Comparison of ENCODE assay signal across 1 cellular context in the genomic region with DNA sequence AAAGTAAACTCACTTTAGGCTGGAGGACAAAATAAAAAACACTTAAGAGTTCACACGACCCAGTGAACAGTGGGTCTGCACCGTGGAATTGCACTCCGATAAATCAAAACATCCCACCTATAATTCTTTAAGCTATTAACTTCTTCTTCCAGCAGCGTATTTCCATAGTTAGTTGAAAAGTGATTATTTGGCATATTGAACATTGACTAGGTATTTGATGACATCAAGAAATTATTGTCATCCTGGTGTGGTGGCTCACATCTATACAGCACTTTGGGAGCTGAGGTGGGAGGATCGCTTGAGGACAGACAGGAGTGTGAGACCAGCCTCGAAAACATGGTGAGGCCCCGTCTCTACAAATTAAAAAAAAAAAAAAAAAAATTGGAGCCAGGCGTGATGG.
TF ChIP-seq lines count a peak whose summit lies in the region.

No MANE protein-coding gene starts in this region.

TF ChIP-seq in WTC11, 78 proteins besides CTCF, POLR2A, EP300 and RAD21:
- TF ChIP-seq MXD4 (CRISPR knock-in tag; IDR thresholded peaks at IDR 0.05; ENCODE audit: borderline replicate concordance) (no peak), NFE2L1 (CRISPR knock-in tag; IDR thresholded peaks at IDR 0.05) (no peak), JUN (CRISPR knock-in tag; IDR thresholded peaks at IDR 0.05) (no peak), ZNF416 (CRISPR knock-in tag; IDR thresholded peaks at IDR 0.05) (no peak), NFATC4 (CRISPR knock-in tag; IDR thresholded peaks at IDR 0.05) (no peak), ZNF263 (CRISPR knock-in tag; IDR thresholded peaks at IDR 0.05; ENCODE audit: low read depth) (no peak), PRRX2 (CRISPR knock-in tag; IDR thresholded peaks at IDR 0.05) (no peak), NR3C1 (CRISPR knock-in tag; conservative IDR thresholded peaks at IDR 0.05; ENCODE audit: low read depth) (no peak), GABPB1 (CRISPR knock-in tag; IDR thresholded peaks at IDR 0.05) (no peak), SMAD3 (CRISPR knock-in tag; IDR thresholded peaks at IDR 0.05; ENCODE audit: borderline replicate concordance) (no peak), ZNF232 (CRISPR knock-in tag; IDR thresholded peaks at IDR 0.05) (no peak), ZNF317 (CRISPR knock-in tag; IDR thresholded peaks at IDR 0.05; ENCODE audit: borderline replicate concordance, low read depth) (no peak), RORB (CRISPR knock-in tag; IDR thresholded peaks at IDR 0.05) (no peak)
- TF ChIP-seq, protein P1, sequence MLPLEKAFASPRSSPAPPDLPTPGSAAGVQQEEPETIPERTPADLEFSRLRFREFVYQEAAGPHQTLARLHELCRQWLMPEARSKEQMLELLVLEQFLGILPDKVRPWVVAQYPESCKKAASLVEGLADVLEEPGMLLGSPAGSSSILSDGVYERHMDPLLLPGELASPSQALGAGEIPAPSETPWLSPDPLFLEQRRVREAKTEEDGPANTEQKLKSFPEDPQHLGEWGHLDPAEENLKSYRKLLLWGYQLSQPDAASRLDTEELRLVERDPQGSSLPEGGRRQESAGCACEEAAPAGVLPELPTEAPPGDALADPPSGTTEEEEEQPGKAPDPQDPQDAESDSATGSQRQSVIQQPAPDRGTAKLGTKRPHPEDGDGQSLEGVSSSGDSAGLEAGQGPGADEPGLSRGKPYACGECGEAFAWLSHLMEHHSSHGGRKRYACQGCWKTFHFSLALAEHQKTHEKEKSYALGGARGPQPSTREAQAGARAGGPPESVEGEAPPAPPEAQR (CRISPR knock-in tag; IDR thresholded peaks at IDR 0.05): no peak
- TF ChIP-seq, protein P2, sequence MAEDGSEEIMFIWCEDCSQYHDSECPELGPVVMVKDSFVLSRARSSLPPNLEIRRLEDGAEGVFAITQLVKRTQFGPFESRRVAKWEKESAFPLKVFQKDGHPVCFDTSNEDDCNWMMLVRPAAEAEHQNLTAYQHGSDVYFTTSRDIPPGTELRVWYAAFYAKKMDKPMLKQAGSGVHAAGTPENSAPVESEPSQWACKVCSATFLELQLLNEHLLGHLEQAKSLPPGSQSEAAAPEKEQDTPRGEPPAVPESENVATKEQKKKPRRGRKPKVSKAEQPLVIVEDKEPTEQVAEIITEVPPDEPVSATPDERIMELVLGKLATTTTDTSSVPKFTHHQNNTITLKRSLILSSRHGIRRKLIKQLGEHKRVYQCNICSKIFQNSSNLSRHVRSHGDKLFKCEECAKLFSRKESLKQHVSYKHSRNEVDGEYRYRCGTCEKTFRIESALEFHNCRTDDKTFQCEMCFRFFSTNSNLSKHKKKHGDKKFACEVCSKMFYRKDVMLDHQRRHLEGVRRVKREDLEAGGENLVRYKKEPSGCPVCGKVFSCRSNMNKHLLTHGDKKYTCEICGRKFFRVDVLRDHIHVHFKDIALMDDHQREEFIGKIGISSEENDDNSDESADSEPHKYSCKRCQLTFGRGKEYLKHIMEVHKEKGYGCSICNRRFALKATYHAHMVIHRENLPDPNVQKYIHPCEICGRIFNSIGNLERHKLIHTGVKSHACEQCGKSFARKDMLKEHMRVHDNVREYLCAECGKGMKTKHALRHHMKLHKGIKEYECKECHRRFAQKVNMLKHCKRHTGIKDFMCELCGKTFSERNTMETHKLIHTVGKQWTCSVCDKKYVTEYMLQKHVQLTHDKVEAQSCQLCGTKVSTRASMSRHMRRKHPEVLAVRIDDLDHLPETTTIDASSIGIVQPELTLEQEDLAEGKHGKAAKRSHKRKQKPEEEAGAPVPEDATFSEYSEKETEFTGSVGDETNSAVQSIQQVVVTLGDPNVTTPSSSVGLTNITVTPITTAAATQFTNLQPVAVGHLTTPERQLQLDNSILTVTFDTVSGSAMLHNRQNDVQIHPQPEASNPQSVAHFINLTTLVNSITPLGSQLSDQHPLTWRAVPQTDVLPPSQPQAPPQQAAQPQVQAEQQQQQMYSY (CRISPR knock-in tag; IDR thresholded peaks at IDR 0.05): no peak
- TF ChIP-seq, protein P3, sequence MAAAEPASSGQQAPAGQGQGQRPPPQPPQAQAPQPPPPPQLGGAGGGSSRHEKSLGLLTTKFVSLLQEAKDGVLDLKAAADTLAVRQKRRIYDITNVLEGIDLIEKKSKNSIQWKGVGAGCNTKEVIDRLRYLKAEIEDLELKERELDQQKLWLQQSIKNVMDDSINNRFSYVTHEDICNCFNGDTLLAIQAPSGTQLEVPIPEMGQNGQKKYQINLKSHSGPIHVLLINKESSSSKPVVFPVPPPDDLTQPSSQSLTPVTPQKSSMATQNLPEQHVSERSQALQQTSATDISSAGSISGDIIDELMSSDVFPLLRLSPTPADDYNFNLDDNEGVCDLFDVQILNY (CRISPR knock-in tag; IDR thresholded peaks at IDR 0.05): no peak
- TF ChIP-seq, protein P4, sequence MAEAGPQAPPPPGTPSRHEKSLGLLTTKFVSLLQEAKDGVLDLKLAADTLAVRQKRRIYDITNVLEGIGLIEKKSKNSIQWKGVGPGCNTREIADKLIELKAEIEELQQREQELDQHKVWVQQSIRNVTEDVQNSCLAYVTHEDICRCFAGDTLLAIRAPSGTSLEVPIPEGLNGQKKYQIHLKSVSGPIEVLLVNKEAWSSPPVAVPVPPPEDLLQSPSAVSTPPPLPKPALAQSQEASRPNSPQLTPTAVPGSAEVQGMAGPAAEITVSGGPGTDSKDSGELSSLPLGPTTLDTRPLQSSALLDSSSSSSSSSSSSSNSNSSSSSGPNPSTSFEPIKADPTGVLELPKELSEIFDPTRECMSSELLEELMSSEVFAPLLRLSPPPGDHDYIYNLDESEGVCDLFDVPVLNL (CRISPR knock-in tag; IDR thresholded peaks at IDR 0.05; ENCODE audit: borderline replicate concordance, low read depth): no peak
- TF ChIP-seq, protein P5, sequence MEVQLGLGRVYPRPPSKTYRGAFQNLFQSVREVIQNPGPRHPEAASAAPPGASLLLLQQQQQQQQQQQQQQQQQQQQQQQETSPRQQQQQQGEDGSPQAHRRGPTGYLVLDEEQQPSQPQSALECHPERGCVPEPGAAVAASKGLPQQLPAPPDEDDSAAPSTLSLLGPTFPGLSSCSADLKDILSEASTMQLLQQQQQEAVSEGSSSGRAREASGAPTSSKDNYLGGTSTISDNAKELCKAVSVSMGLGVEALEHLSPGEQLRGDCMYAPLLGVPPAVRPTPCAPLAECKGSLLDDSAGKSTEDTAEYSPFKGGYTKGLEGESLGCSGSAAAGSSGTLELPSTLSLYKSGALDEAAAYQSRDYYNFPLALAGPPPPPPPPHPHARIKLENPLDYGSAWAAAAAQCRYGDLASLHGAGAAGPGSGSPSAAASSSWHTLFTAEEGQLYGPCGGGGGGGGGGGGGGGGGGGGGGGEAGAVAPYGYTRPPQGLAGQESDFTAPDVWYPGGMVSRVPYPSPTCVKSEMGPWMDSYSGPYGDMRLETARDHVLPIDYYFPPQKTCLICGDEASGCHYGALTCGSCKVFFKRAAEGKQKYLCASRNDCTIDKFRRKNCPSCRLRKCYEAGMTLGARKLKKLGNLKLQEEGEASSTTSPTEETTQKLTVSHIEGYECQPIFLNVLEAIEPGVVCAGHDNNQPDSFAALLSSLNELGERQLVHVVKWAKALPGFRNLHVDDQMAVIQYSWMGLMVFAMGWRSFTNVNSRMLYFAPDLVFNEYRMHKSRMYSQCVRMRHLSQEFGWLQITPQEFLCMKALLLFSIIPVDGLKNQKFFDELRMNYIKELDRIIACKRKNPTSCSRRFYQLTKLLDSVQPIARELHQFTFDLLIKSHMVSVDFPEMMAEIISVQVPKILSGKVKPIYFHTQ (CRISPR knock-in tag; IDR thresholded peaks at IDR 0.05): no peak
